Comparison of ENCODE assay signal across 8 cellular contexts in the genomic region with DNA sequence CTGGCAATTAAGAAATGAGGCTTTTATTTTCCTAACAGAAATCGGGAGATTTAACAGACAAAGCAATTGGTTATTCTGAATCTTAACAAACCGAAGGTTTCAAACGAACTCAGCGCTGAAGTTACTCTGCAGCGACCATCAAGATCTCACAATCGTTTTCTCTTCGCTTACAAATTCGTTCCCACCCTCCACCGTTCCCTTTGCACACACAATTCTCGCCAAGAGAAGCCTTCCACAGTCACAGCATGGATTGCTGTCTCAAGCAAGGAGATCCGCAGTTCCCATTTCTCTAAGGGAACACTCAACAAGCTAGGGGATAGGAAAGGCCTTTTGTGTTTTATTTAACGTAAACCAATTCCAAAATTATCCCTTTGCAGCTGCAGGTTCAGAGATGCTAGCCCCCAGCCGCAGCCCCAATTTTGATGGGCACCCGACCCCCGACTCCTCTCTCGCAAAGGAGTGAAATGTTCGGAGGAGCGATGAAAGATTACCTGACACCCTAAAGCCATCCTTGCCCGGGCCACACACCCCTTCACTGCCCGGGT. TPM values are rescaled to one million over a fixed set of nuclear protein-coding genes. Genes with fewer than 3 reads are reported as not detected.
DNase-seq lines count a peak whose midpoint lies in the region; ATAC-seq and TF ChIP-seq lines count a peak whose summit lies in the region.

No MANE protein-coding gene starts in this region.

- no peaks in the 10 kb centered on the region for H3K4me1 ChIP-seq in right cardiac atrium (ENCODE audit: control insufficient read depth, insufficient read depth, low read length)

- peak overlapping the region; percentile 91 for H3K4me3 Mint-ChIP-seq in HFFc6
- peak overlapping the region; percentile 93 for H3K4me3 Mint-ChIP-seq in activated naive CD4-positive, alpha-beta T cell treated with anti-CD3 and anti-CD28 coated beads, Interleukin-2, amount 50 U/mL, for 24 hours

- peak overlapping the region; percentile 83 for H3K27ac Mint-ChIP-seq in HFFc6
- peak overlapping the region; percentile 85 for H3K27ac Mint-ChIP-seq in activated naive CD4-positive, alpha-beta T cell treated with anti-CD3 and anti-CD28 coated beads, Interleukin-2, amount 50 U/mL, for 24 hours

- no peak for ATAC-seq in right cardiac atrium

- peak; percentile 59 for DNase-seq in Ammon's horn (ENCODE audit: low spot score)
- no peak for DNase-seq in HFFc6
- no peak for DNase-seq in right cardiac atrium
- DNase-seq in retinal pigment epithelial cell (ENCODE audit: low read depth), result no peak
- DNase-seq in GM19240 (ENCODE audit: insufficient read length, low spot score), result no peak
- DNase-seq in MV-4-11 (lab: John Stamatoyannopoulos, UW), result no peak
- DNase-seq in NCI-H524 treated with DMSO at 0.1 percent for 48 hours (lab: John Stamatoyannopoulos, UW), result no peak

- TF ChIP-seq CTCF in HFFc6 (IDR thresholded peaks at IDR 0.05) (no peak), retinal pigment epithelial cell (conservative IDR thresholded peaks at IDR 0.05; ENCODE audit: low read depth, low read length) (no peak)

- H3K36me3 Mint-ChIP-seq in HFFc6 (ENCODE audit: low read depth), result peaks cover 4% of the 10 kb centered on the region; the same call in 1 of the 2 replicates
- no peaks in the 10 kb centered on the region for H3K36me3 Mint-ChIP-seq in activated naive CD4-positive, alpha-beta T cell treated with anti-CD3 and anti-CD28 coated beads, Interleukin-2, amount 50 U/mL, for 24 hours

- intact Hi-C loops in right cardiac atrium (cut with DNase I), result loop anchor here (5.0 to 10.0 kb wide), 4 partner anchors 97 to 277 kb away; partner anchors contain the start of gene FAM131C (in 1 of the 4)

- peak overlapping the region; percentile 94 for H3K27ac ChIP-seq in right cardiac atrium (ENCODE audit: low read length)

- peaks cover 37% of the 10 kb centered on the region for H3K4me1 Mint-ChIP-seq in HFFc6 (ENCODE audit: low read depth)
- H3K4me1 Mint-ChIP-seq in activated naive CD4-positive, alpha-beta T cell treated with anti-CD3 and anti-CD28 coated beads, Interleukin-2, amount 50 U/mL, for 24 hours, result peaks cover 41% of the 10 kb centered on the region

- H3K4me3 ChIP-seq in right cardiac atrium (ENCODE audit: low read length) (peak overlapping the region; percentile 77), retinal pigment epithelial cell (ENCODE audit: low read length) (peak overlapping the region; percentile 92)

- H3K9me3 ChIP-seq in right cardiac atrium (ENCODE audit: control insufficient read depth, low read length), result no peaks in the 10 kb centered on the region

- WGBS in right cardiac atrium, result under 1% methylated on average over 20 of the region's 20 CpGs

- no peaks in the 10 kb centered on the region; the same call in 1 of the 2 replicates for H3K27me3 Mint-ChIP-seq in HFFc6 (ENCODE audit: insufficient read depth)
- H3K27me3 Mint-ChIP-seq in activated naive CD4-positive, alpha-beta T cell treated with anti-CD3 and anti-CD28 coated beads, Interleukin-2, amount 50 U/mL, for 24 hours, result no peaks in the 10 kb centered on the region

- no peaks in the 10 kb centered on the region for H3K9me3 Mint-ChIP-seq in HFFc6
- no peaks in the 10 kb centered on the region for H3K9me3 Mint-ChIP-seq in activated naive CD4-positive, alpha-beta T cell treated with anti-CD3 and anti-CD28 coated beads, Interleukin-2, amount 50 U/mL, for 24 hours

- no peaks in the 10 kb centered on the region for H3K27me3 ChIP-seq in right cardiac atrium (ENCODE audit: control insufficient read depth, insufficient read depth)

RNA-seq across cellular contexts. Expression of gene FBXO42, which starts 0.8 kb away (rescaled TPM):
- 10 to 100 TPM; 11.5 to 15.2 (median 13.4) TPM for total RNA-seq in HFFc6 (2021; fragmentation: NEBNext Ultra II Directional; extraction: Animal tissue kit (Norgen Biotek cat#: 25700))
- total RNA-seq in right cardiac atrium, result 10 to 100 TPM; 15.7 to 18.1 (median 16.4) TPM
- 16.5 TPM for polyA plus RNA-seq in right cardiac atrium

RNA-seq across cellular contexts. Expression of gene SZRD1, which starts 15.5 kb away (rescaled TPM):
- total RNA-seq in HFFc6 (2021; fragmentation: NEBNext Ultra II Directional; extraction: Animal tissue kit (Norgen Biotek cat#: 25700)), result 100 to 1,000 TPM; 210 to 246 (median 229) TPM
- 100 to 1,000 TPM; 106 to 132 (median 109) TPM for total RNA-seq in right cardiac atrium
- 70.7 TPM for polyA plus RNA-seq in right cardiac atrium
